In genomic region chr2:143545643-143546275, GRCh38 we compare ENCODE assay signal across 12 cellular contexts.
DNase-seq lines count a peak whose midpoint lies in the region; ATAC-seq and TF ChIP-seq lines count a peak whose summit lies in the region.
"Had no signal": no experiment of that assay in that cellular context is flagged by ENCODE, and none has a peak within 500 bp of the region (broad histone marks: within the 10 kb centered on the region; RNA-seq: fewer than 3 reads in every experiment).

No MANE protein-coding gene starts in this region.

- H3K9me2 ChIP-seq in GM23338 (ENCODE audit: insufficient read depth) = no peaks in the 10 kb centered on the region

- WGBS in upper lobe of left lung, 2 donors = 72 to 76% methylated on average over 7 of the region's 7 CpGs

- peaks cover 19% of the 10 kb centered on the region for H3K4me1 Mint-ChIP-seq in GM23338

- peak overlapping the region; percentile 72; the same call in 1 of the 2 replicates for H2AFZ ChIP-seq in GM23338

- no peaks in the 10 kb centered on the region for H3K79me2 ChIP-seq in GM23338 (replicated peaks; ENCODE audit: insufficient read depth)

- no peak for ATAC-seq in GM23338
- ATAC-seq in upper lobe of left lung (ENCODE audit: low FRiP score in 2 of 2) = no peak
- no peak for ATAC-seq in GM19023 (IDR thresholded peaks at IDR 0.05; ENCODE audit: unreplicated experiment)
- ATAC-seq: mucosa of descending colon had no signal

- H3K9me3 Mint-ChIP-seq in GM23338 = peaks cover 21% of the 10 kb centered on the region

- no peak overlapping the region for H3K4me3 ChIP-seq in GM23338
- H3K4me3 ChIP-seq in SJCRH30 = peak overlapping the region; percentile 15; the same call in 1 of the 2 replicates
- H3K4me3 ChIP-seq in fibroblast of the aortic adventitia (ENCODE audit: low read depth, low read length) = no peak overlapping the region
- peak overlapping the region; percentile 31 for H3K4me3 ChIP-seq in skeletal muscle satellite cell (ENCODE audit: low read length)
- no peak overlapping the region for H3K4me3 ChIP-seq in upper lobe of left lung
- H3K4me3 ChIP-seq: ascending aorta, mucosa of descending colon, stomach had no signal

- H3K9me3 ChIP-seq in SJCRH30 (replicated peaks) = no peaks in the 10 kb centered on the region
- H3K9me3 ChIP-seq in skeletal muscle satellite cell (replicated peaks; ENCODE audit: low read length) = no peaks in the 10 kb centered on the region
- H3K9me3 ChIP-seq in upper lobe of left lung = no peaks in the 10 kb centered on the region
- H3K9me3 ChIP-seq: ascending aorta, mucosa of descending colon, stomach had no signal

- H3F3A ChIP-seq in GM23338 (replicated peaks; ENCODE audit: low read depth) = no peaks in the 10 kb centered on the region

- peak overlapping the region; percentile 62; the same call in 1 of the 2 replicates for H3K27ac Mint-ChIP-seq in GM23338

- H3K9ac ChIP-seq in skeletal muscle satellite cell (ENCODE audit: low read depth, low read length) = peak overlapping the region; percentile 21

- H3K4me1 ChIP-seq in GM23338 (ENCODE audit: insufficient read depth) = peaks cover 7% of the 10 kb centered on the region
- H3K4me1 ChIP-seq in SJCRH30 = peaks cover 11% of the 10 kb centered on the region
- H3K4me1 ChIP-seq in skeletal muscle satellite cell (ENCODE audit: control insufficient read depth, insufficient read depth, low read length) = peaks cover 3% of the 10 kb centered on the region
- H3K4me1 ChIP-seq in upper lobe of left lung = peaks cover 0 to 3% (median 0%) of the 10 kb centered on the region in 4 donors
- H3K4me1 ChIP-seq: stomach had no signal

- TF ChIP-seq CTCF in GM23338 (conservative IDR thresholded peaks at IDR 0.05; ENCODE audit: low read depth in 2 of 2) (no peak), fibroblast of the aortic adventitia (IDR thresholded peaks at IDR 0.05; ENCODE audit: insufficient read depth, low read length) (no peak), upper lobe of left lung (IDR thresholded peaks at IDR 0.05) (no peak)

- H3K4me3 Mint-ChIP-seq in GM23338 = no peak overlapping the region

- TF ChIP-seq EP300 in upper lobe of left lung (IDR thresholded peaks at IDR 0.05) = no peak

- no peaks in the 10 kb centered on the region for H4K20me1 ChIP-seq in GM23338 (replicated peaks; ENCODE audit: insufficient read depth)

- no peaks in the 10 kb centered on the region for H3K27me3 Mint-ChIP-seq in GM23338 (ENCODE audit: insufficient read depth, low read depth, poor library complexity)
- H3K27me3 Mint-ChIP-seq: CD4-positive, alpha-beta memory T cell had no signal

- TF ChIP-seq POLR2A in upper lobe of left lung (IDR thresholded peaks at IDR 0.05) = no peak

- H3K4me2 ChIP-seq in GM23338 = no peak overlapping the region; the same call in 1 of the 2 replicates
- peak overlapping the region; percentile 52 for H3K4me2 ChIP-seq in skeletal muscle satellite cell (ENCODE audit: low read length)

- H3K27me3 ChIP-seq in GM23338 (ENCODE audit: insufficient read depth) (no peaks in the 10 kb centered on the region), SJCRH30 (no peaks in the 10 kb centered on the region), skeletal muscle satellite cell (ENCODE audit: control insufficient read depth, insufficient read depth, low read length) (no peaks in the 10 kb centered on the region), upper lobe of left lung (no peaks in the 10 kb centered on the region)
- H3K27me3 ChIP-seq: ascending aorta, stomach had no signal

- DNase-seq in GM23338 (ENCODE audit: low spot score) (no peak), SJCRH30 (peak; percentile 19 to 68), fibroblast of the aortic adventitia (ENCODE audit: low read depth) (peak; percentile 7), NCI-H2196 (lab: John Stamatoyannopoulos, UW; ENCODE audit: unreplicated experiment) (no peak), upper lobe of left lung (no peak)
- DNase-seq: mucosa of descending colon, NCI-H146, stomach had no signal

- peaks cover 21% of the 10 kb centered on the region; the same call in 2 of the 3 replicates for H3K36me3 Mint-ChIP-seq in GM23338 (ENCODE audit: low read depth)

- H3K36me3 ChIP-seq in GM23338 (ENCODE audit: insufficient read depth) (no peaks in the 10 kb centered on the region; the same call in 1 of the 2 replicates), SJCRH30 (no peaks in the 10 kb centered on the region), skeletal muscle satellite cell (ENCODE audit: insufficient read depth, low read length) (no peaks in the 10 kb centered on the region), upper lobe of left lung (no peaks in the 10 kb centered on the region)
- H3K36me3 ChIP-seq: ascending aorta, stomach had no signal

- H3K27ac ChIP-seq in GM23338 (ENCODE audit: low read depth) (0 out of 2 replicates have a peak overlapping the region, but pooled peaks have one; percentile 47), SJCRH30 (peak overlapping the region; percentile 21; the same call in 1 of the 2 replicates), upper lobe of left lung (peak overlapping the region in 1 of 4 donors; percentile 18)
- H3K27ac ChIP-seq: ascending aorta had no signal

TF ChIP-seq in GM23338, 12 proteins besides CTCF, POLR2A, EP300 and RAD21:
- TF ChIP-seq NANOG (IDR thresholded peaks at IDR 0.05; ENCODE audit: borderline replicate concordance) (no peak), ETS1 (IDR thresholded peaks at IDR 0.05) (no peak), CREB1 (CRISPR knock-in tag; IDR thresholded peaks at IDR 0.05; ENCODE audit: low read depth) (no peak), ZNF114 (CRISPR knock-in tag; IDR thresholded peaks at IDR 0.05) (no peak), EZH2phosphoT487 (IDR thresholded peaks at IDR 0.05; ENCODE audit: unreplicated experiment) (no peak), JUNB (IDR thresholded peaks at IDR 0.05; ENCODE audit: unreplicated experiment) (no peak)

Comparison
In these comparisons a context has a peak if more than half of its experiments do, and no peak if none do; other contexts are left out.
1. DNase-seq: peak in SJCRH30 (2 of 2) and fibroblast of the aortic adventitia (single experiment); none in GM23338 (single experiment), NCI-H2196 (single experiment) and upper lobe of left lung (0 of 2).
2. H3K4me3 ChIP-seq: peak in SJCRH30 (single experiment) and skeletal muscle satellite cell (single experiment); none in GM23338 (single experiment), fibroblast of the aortic adventitia (single experiment) and upper lobe of left lung (0 of 4).